In the genomic region with DNA sequence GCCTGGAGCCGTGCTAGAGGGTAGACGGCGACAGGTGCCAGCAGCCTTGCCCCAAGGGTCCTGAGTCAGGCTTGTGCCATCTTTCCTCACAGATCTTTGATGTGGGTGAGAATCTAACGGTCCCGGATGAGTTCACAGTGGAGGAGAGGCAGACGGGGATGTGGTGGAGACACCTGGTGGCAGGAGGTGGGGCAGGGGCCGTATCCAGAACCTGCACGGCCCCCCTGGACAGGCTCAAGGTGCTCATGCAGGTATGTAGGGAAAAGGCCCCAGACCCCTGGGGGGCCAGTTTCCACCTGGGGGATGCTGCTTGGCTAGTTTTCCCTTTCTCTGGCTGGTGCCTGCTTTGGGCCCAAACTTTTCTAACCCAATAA, we compare ENCODE assay signal across 2 cellular contexts.
A peak's percentile ranks its signal among the peaks of the same experiment; 100 is the strongest.
TF ChIP-seq lines count a peak whose summit lies in the region.

No MANE protein-coding gene starts in this region.

TF ChIP-seq in WTC11, 78 proteins besides CTCF, POLR2A, EP300 and RAD21:
- TF ChIP-seq NFE2L1 (CRISPR knock-in tag; IDR thresholded peaks at IDR 0.05) = no peak
- TF ChIP-seq ZNF423 (CRISPR knock-in tag; IDR thresholded peaks at IDR 0.05) = peak; percentile 54; the same call in 1 of the 2 replicates

TF ChIP-seq in H1, 55 proteins besides CTCF, POLR2A, EP300 and RAD21:
- no peak for TF ChIP-seq EZH2 (IDR thresholded peaks at IDR 0.05; ENCODE audit: low read depth, low read length, severe bottlenecking)
- no peak for TF ChIP-seq ASH2L (IDR thresholded peaks at IDR 0.05; ENCODE audit: low read length)
- no peak for TF ChIP-seq CBX8 (IDR thresholded peaks at IDR 0.05; ENCODE audit: borderline replicate concordance, low read depth, low read length)
- TF ChIP-seq NANOG (IDR thresholded peaks at IDR 0.05; ENCODE audit: insufficient read depth, low read depth, low read length, poor library complexity, severe bottlenecking) = no peak
- TF ChIP-seq HDAC2 (IDR thresholded peaks at IDR 0.05; ENCODE audit: borderline replicate concordance in 1 of 2, low read depth in 2 of 2, low read length in 2 of 2) = no peak
- no peak for TF ChIP-seq CHD2 (IDR thresholded peaks at IDR 0.05; ENCODE audit: low read length)
